ENCODE assay signal across 1 cellular context in genomic region chr5:172490739-172491461, GRCh38.
TF ChIP-seq lines count a peak whose summit lies in the region.

No MANE protein-coding gene starts in this region.

TF ChIP-seq in K562, 482 proteins besides CTCF, POLR2A, EP300 and RAD21:
- TF ChIP-seq RBM25 (IDR thresholded peaks at IDR 0.05; ENCODE audit: low read depth, low read length, severe bottlenecking) (peak; percentile 26), ZFP36 (IDR thresholded peaks at IDR 0.05; ENCODE audit: low read depth, low read length, partially characterized antibody) (peak; percentile 36), SIN3B (IDR thresholded peaks at IDR 0.05; ENCODE audit: low read depth) (no peak)
